Comparison of ENCODE assay signal across 1 cellular context in the genomic region with DNA sequence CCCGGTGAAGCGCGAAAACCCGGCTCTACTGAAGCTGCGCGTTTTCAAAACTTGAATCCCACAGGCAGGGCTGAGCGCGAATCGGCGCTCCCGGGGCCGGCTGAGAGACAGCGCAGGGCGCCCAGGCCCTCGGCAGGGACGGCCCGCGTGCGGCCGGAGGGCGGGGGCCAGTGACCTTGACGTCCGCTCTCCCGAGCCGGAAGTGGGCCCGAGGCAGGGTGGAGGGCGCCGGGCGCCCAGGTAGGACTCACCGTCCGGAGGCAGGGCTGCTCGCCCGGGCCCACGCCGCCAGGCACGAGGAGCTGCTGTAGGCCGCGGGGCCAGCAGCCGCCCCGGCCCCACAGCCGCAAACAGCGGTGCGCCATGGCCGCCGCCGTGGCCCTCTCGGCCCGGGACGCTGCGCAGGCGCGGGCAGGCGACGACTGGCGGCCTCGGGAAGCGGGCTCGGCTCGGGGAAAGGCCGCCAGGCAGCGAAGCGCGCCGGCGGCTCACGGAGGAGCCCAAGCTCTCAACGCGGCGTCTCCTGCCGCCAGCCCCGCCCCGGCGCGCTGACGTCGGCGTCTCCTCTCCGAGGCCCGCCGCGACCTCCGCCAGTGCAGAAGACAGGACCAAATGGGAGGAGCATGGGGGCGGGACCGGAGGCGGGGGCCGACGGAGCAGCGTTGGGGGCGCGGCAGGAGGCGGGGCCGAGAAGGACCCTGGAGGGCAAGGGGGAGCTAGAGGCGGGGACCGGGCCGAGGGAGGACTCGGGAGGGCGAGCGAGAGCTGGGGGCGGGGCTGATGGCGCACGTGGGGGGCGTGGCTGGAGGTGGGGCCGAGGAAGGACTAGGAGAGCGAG.
TF ChIP-seq lines count a peak whose summit lies in the region.

A gene (minus strand): TSS at position 510 of the 838 bp plus-strand sequence. CDS start 145 bp downstream, at position 365.

TF ChIP-seq in K562, 482 proteins besides CTCF, POLR2A, EP300 and RAD21 (continued from another document and continues in another):
- TF ChIP-seq, protein P1, sequence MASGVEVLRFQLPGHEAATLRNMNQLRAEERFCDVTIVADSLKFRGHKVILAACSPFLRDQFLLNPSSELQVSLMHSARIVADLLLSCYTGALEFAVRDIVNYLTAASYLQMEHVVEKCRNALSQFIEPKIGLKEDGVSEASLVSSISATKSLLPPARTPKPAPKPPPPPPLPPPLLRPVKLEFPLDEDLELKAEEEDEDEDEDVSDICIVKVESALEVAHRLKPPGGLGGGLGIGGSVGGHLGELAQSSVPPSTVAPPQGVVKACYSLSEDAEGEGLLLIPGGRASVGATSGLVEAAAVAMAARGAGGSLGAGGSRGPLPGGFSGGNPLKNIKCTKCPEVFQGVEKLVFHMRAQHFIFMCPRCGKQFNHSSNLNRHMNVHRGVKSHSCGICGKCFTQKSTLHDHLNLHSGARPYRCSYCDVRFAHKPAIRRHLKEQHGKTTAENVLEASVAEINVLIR (CRISPR knock-in tag; IDR thresholded peaks at IDR 0.05), result 0 out of 2 replicates have a peak, but pooled peaks have one; percentile 30
- peak; percentile 80 for TF ChIP-seq MEIS2 (IDR thresholded peaks at IDR 0.05; ENCODE audit: partially characterized antibody)
- TF ChIP-seq MED1 (CRISPR knock-in tag; IDR thresholded peaks at IDR 0.05; ENCODE audit: borderline replicate concordance), result no peak
- no peak for TF ChIP-seq NCOA6 (IDR thresholded peaks at IDR 0.05)
- TF ChIP-seq, protein P2, sequence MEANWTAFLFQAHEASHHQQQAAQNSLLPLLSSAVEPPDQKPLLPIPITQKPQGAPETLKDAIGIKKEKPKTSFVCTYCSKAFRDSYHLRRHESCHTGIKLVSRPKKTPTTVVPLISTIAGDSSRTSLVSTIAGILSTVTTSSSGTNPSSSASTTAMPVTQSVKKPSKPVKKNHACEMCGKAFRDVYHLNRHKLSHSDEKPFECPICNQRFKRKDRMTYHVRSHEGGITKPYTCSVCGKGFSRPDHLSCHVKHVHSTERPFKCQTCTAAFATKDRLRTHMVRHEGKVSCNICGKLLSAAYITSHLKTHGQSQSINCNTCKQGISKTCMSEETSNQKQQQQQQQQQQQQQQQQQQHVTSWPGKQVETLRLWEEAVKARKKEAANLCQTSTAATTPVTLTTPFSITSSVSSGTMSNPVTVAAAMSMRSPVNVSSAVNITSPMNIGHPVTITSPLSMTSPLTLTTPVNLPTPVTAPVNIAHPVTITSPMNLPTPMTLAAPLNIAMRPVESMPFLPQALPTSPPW (CRISPR knock-in tag; IDR thresholded peaks at IDR 0.05), result peak; percentile 92
- TF ChIP-seq SRF (CRISPR knock-in tag; IDR thresholded peaks at IDR 0.05), result 0 out of 4 replicates have a peak, but pooled peaks of 1 of the 2 experiments have one; percentile 13
- TF ChIP-seq, protein P3, sequence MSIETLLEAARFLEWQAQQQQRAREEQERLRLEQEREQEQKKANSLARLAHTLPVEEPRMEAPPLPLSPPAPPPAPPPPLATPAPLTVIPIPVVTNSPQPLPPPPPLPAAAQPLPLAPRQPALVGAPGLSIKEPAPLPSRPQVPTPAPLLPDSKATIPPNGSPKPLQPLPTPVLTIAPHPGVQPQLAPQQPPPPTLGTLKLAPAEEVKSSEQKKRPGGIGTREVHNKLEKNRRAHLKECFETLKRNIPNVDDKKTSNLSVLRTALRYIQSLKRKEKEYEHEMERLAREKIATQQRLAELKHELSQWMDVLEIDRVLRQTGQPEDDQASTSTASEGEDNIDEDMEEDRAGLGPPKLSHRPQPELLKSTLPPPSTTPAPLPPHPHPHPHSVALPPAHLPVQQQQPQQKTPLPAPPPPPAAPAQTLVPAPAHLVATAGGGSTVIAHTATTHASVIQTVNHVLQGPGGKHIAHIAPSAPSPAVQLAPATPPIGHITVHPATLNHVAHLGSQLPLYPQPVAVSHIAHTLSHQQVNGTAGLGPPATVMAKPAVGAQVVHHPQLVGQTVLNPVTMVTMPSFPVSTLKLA (conservative IDR thresholded peaks at IDR 0.05), result peak; percentile 94 to 95
- TF ChIP-seq, protein P4, sequence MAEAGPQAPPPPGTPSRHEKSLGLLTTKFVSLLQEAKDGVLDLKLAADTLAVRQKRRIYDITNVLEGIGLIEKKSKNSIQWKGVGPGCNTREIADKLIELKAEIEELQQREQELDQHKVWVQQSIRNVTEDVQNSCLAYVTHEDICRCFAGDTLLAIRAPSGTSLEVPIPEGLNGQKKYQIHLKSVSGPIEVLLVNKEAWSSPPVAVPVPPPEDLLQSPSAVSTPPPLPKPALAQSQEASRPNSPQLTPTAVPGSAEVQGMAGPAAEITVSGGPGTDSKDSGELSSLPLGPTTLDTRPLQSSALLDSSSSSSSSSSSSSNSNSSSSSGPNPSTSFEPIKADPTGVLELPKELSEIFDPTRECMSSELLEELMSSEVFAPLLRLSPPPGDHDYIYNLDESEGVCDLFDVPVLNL (CRISPR knock-in tag; IDR thresholded peaks at IDR 0.05; ENCODE audit: low read depth), result no peak
- no peak for TF ChIP-seq ZFP30 (CRISPR knock-in tag; IDR thresholded peaks at IDR 0.05; ENCODE audit: borderline replicate concordance)
- peak; percentile 90 for TF ChIP-seq CREM (IDR thresholded peaks at IDR 0.05; ENCODE audit: low read depth)
- TF ChIP-seq SIN3A (IDR thresholded peaks at IDR 0.05; ENCODE audit: borderline replicate concordance in 2 of 2, control insufficient read depth in 1 of 2, low read depth in 2 of 2, low read length in 2 of 2), result peak in 1 of 2 experiments; percentile 56; a peak in 1 of 4 replicates
- TF ChIP-seq RB1 (IDR thresholded peaks at IDR 0.05; ENCODE audit: low read depth), result peak; percentile 92
- TF ChIP-seq MIER1 (IDR thresholded peaks at IDR 0.05; ENCODE audit: low read depth), result no peak
- no peak for TF ChIP-seq RHOXF2B (CRISPR knock-in tag; conservative IDR thresholded peaks at IDR 0.05)
- peak; percentile 84 for TF ChIP-seq SP1 (CRISPR knock-in tag; IDR thresholded peaks at IDR 0.05)
- peak; percentile 92 to 93 for TF ChIP-seq NONO (IDR thresholded peaks at IDR 0.05; ENCODE audit: low read depth in 2 of 2, low read length in 1 of 2)
- peak; percentile 78 for TF ChIP-seq TBP (optimal IDR thresholded peaks at IDR 0.05; ENCODE audit: low read depth, low read length)
- TF ChIP-seq TAL1 (IDR thresholded peaks at IDR 0.05), result no peak
- TF ChIP-seq, protein P5, sequence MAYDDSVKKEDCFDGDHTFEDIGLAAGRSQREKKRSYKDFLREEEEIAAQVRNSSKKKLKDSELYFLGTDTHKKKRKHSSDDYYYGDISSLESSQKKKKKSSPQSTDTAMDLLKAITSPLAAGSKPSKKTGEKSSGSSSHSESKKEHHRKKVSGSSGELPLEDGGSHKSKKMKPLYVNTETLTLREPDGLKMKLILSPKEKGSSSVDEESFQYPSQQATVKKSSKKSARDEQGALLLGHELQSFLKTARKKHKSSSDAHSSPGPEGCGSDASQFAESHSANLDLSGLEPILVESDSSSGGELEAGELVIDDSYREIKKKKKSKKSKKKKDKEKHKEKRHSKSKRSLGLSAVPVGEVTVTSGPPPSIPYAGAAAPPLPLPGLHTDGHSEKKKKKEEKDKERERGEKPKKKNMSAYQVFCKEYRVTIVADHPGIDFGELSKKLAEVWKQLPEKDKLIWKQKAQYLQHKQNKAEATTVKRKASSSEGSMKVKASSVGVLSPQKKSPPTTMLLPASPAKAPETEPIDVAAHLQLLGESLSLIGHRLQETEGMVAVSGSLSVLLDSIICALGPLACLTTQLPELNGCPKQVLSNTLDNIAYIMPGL (CRISPR knock-in tag; IDR thresholded peaks at IDR 0.05), result peak; percentile 67
- TF ChIP-seq ATF7 (IDR thresholded peaks at IDR 0.05), result peak; percentile 80
- TF ChIP-seq ZNF76 (CRISPR knock-in tag; IDR thresholded peaks at IDR 0.05; ENCODE audit: borderline replicate concordance), result no peak
- no peak for TF ChIP-seq YBX1 (IDR thresholded peaks at IDR 0.05)
- no peak for TF ChIP-seq XRCC3 (IDR thresholded peaks at IDR 0.05)
- peak; percentile 67 for TF ChIP-seq CCNT2 (IDR thresholded peaks at IDR 0.05; ENCODE audit: borderline replicate concordance, extremely low read depth, insufficient read length, low read depth, low read length)
- TF ChIP-seq ZNF431 (CRISPR knock-in tag; IDR thresholded peaks at IDR 0.05), result 0 out of 2 replicates have a peak, but pooled peaks have one; percentile 61
- TF ChIP-seq, protein P6, sequence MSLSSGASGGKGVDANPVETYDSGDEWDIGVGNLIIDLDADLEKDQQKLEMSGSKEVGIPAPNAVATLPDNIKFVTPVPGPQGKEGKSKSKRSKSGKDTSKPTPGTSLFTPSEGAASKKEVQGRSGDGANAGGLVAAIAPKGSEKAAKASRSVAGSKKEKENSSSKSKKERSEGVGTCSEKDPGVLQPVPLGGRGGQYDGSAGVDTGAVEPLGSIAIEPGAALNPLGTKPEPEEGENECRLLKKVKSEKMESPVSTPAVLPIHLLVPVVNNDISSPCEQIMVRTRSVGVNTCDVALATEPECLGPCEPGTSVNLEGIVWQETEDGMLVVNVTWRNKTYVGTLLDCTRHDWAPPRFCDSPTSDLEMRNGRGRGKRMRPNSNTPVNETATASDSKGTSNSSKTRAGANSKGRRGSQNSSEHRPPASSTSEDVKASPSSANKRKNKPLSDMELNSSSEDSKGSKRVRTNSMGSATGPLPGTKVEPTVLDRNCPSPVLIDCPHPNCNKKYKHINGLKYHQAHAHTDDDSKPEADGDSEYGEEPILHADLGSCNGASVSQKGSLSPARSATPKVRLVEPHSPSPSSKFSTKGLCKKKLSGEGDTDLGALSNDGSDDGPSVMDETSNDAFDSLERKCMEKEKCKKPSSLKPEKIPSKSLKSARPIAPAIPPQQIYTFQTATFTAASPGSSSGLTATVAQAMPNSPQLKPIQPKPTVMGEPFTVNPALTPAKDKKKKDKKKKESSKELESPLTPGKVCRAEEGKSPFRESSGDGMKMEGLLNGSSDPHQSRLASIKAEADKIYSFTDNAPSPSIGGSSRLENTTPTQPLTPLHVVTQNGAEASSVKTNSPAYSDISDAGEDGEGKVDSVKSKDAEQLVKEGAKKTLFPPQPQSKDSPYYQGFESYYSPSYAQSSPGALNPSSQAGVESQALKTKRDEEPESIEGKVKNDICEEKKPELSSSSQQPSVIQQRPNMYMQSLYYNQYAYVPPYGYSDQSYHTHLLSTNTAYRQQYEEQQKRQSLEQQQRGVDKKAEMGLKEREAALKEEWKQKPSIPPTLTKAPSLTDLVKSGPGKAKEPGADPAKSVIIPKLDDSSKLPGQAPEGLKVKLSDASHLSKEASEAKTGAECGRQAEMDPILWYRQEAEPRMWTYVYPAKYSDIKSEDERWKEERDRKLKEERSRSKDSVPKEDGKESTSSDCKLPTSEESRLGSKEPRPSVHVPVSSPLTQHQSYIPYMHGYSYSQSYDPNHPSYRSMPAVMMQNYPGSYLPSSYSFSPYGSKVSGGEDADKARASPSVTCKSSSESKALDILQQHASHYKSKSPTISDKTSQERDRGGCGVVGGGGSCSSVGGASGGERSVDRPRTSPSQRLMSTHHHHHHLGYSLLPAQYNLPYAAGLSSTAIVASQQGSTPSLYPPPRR (CRISPR knock-in tag; IDR thresholded peaks at IDR 0.05; ENCODE audit: borderline replicate concordance), result 0 out of 2 replicates have a peak, but pooled peaks have one; percentile 12
- 0 out of 2 replicates have a peak, but pooled peaks have one; percentile 66 for TF ChIP-seq ZNF175 (CRISPR knock-in tag; IDR thresholded peaks at IDR 0.05; ENCODE audit: low read depth)
- TF ChIP-seq U2AF1 (optimal IDR thresholded peaks at IDR 0.05; ENCODE audit: low read depth, low read length), result peak; percentile 69
- peak; percentile 59 for TF ChIP-seq ETV5 (CRISPR knock-in tag; IDR thresholded peaks at IDR 0.05; ENCODE audit: low read depth)
- peak; percentile 37 for TF ChIP-seq RBM22 (IDR thresholded peaks at IDR 0.05; ENCODE audit: low read depth, low read length, poor library complexity, severe bottlenecking)
- TF ChIP-seq, protein P7, sequence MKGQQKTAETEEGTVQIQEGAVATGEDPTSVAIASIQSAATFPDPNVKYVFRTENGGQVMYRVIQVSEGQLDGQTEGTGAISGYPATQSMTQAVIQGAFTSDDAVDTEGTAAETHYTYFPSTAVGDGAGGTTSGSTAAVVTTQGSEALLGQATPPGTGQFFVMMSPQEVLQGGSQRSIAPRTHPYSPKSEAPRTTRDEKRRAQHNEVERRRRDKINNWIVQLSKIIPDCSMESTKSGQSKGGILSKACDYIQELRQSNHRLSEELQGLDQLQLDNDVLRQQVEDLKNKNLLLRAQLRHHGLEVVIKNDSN (CRISPR knock-in tag; IDR thresholded peaks at IDR 0.05), result peak; percentile 90
- peak; percentile 74 for TF ChIP-seq POLR2AphosphoS5 (IDR thresholded peaks at IDR 0.05; ENCODE audit: control insufficient read depth, insufficient read depth, low read depth, low read length)
- no peak for TF ChIP-seq SIRT6 (IDR thresholded peaks at IDR 0.05; ENCODE audit: low read depth, low read length)
- peak; percentile 94 for TF ChIP-seq ZFX (CRISPR knock-in tag; IDR thresholded peaks at IDR 0.05)
- peak; percentile 77; the same call in 1 of the 2 replicates for TF ChIP-seq BRD4 (IDR thresholded peaks at IDR 0.05)
- peak; percentile 54; the same call in 1 of the 2 replicates for TF ChIP-seq GABPB1 (CRISPR knock-in tag; IDR thresholded peaks at IDR 0.05)
- TF ChIP-seq SAP30 (IDR thresholded peaks at IDR 0.05; ENCODE audit: borderline replicate concordance, insufficient read depth, low read depth, low read length, poor library complexity, severe bottlenecking), result peak; percentile 86
- TF ChIP-seq SLC30A9 (CRISPR knock-in tag; IDR thresholded peaks at IDR 0.05), result peak; percentile 60; the same call in 1 of the 2 replicates
- TF ChIP-seq GTF2E2 (tag; IDR thresholded peaks at IDR 0.05), result peak; percentile 56; the same call in 1 of the 2 replicates
- no peak for TF ChIP-seq TEAD4 (IDR thresholded peaks at IDR 0.05; ENCODE audit: low read length)
- peak; percentile 64; the same call in 1 of the 2 replicates for TF ChIP-seq TEAD4 (CRISPR knock-in tag; IDR thresholded peaks at IDR 0.05; ENCODE audit: borderline replicate concordance)
- TF ChIP-seq, protein P8, sequence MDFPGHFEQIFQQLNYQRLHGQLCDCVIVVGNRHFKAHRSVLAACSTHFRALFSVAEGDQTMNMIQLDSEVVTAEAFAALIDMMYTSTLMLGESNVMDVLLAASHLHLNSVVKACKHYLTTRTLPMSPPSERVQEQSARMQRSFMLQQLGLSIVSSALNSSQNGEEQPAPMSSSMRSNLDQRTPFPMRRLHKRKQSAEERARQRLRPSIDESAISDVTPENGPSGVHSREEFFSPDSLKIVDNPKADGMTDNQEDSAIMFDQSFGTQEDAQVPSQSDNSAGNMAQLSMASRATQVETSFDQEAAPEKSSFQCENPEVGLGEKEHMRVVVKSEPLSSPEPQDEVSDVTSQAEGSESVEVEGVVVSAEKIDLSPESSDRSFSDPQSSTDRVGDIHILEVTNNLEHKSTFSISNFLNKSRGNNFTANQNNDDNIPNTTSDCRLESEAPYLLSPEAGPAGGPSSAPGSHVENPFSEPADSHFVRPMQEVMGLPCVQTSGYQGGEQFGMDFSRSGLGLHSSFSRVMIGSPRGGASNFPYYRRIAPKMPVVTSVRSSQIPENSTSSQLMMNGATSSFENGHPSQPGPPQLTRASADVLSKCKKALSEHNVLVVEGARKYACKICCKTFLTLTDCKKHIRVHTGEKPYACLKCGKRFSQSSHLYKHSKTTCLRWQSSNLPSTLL (IDR thresholded peaks at IDR 0.05), result no peak
- TF ChIP-seq NR2C2 (CRISPR knock-in tag; IDR thresholded peaks at IDR 0.05), result no peak
- peak; percentile 86; the same call in 1 of the 2 replicates for TF ChIP-seq NR2C2 (tag; IDR thresholded peaks at IDR 0.05)
- peak; percentile 38 for TF ChIP-seq PML (IDR thresholded peaks at IDR 0.05; ENCODE audit: low read length)
- no peak for TF ChIP-seq XRCC4 (IDR thresholded peaks at IDR 0.05; ENCODE audit: extremely low read depth, insufficient read depth, insufficient read length)
- peak in 1 of 2 experiments; percentile 66; a peak in 1 of 4 replicates for TF ChIP-seq TEAD1 (CRISPR knock-in tag; IDR thresholded peaks at IDR 0.05)
- TF ChIP-seq FOXA1 (IDR thresholded peaks at IDR 0.05; ENCODE audit: borderline replicate concordance), result no peak
- TF ChIP-seq HOXB6 (CRISPR knock-in tag; IDR thresholded peaks at IDR 0.05; ENCODE audit: borderline replicate concordance), result no peak
- peak; percentile 96 for TF ChIP-seq POLR2G (IDR thresholded peaks at IDR 0.05; ENCODE audit: low read depth, low read length)
